ENCODE assay signal across 8 cellular contexts in the genomic region with DNA sequence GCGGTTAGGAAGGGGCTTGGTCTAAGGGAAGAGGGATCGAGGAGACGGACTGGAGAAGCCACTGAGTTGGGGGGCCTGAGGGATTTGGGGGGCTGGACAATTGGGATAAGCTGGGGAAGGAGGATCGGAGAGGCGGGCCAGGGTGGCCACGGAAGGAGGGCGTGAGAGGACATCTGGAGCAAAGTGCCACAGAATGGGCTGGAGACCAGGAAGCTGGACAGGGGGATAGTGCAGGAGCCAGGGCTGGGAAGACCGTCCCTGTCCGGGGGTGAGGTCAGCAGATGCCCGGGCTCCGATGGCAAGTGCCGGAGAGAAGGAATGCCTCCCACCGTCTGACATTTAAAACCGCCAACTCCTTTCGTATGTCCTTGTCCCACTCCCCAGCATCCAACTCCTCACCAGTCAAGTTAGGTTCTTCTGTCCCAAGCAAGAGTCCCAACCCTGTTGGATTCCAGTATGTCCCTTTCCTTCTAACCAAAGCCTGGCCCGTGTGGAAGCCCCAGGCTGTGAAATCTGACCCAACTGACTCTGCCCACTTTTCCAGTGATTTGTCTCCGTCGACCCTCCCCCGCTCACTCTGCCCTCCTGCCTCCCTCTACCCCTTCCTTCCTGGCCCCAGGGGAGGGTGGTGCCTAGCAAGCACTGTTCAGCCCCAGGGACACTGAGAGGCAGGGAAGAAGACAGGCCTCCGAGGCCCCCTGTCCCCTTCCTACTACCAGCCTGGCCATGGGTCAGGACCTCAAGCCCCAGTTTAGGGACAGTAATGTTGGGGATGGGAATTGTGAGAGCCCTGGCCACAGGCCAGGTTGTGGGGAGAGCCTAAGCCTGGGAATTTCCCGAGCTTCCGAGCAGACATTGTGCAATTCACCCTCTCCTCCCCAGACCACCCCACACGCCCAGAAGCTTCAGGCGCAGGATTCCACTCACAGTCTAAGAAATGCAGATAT. TPM values are rescaled to one million over a fixed set of nuclear protein-coding genes. Genes with fewer than 3 reads are reported as not detected.
A peak's percentile ranks its signal among the peaks of the same experiment; 100 is the strongest.
DNase-seq lines count a peak whose midpoint lies in the region; TF ChIP-seq lines count a peak whose summit lies in the region.

No MANE protein-coding gene starts in this region.

- no peak for TF ChIP-seq CTCF in GM06990 (IDR thresholded peaks at IDR 0.05; ENCODE audit: insufficient read depth, low read length, poor library complexity, severe bottlenecking)
- TF ChIP-seq CTCF in astrocyte of the spinal cord (IDR thresholded peaks at IDR 0.05; ENCODE audit: low read depth, low read length), result no peak
- TF ChIP-seq CTCF in spleen (IDR thresholded peaks at IDR 0.05 in 8 of 11, conservative IDR thresholded peaks at IDR 0.05 in 3 of 11), result no peak

- H3K4me3 ChIP-seq in GM06990 (replicated peaks; ENCODE audit: low read depth, low read length) (peak overlapping the region; percentile 70), astrocyte of the spinal cord (ENCODE audit: low read depth, low read length) (peak overlapping the region; percentile 54), spleen (peak overlapping the region; percentile 61 to 82 (median 70))

- intact Hi-C loops in spleen (cut with DNase I; ENCODE audit: low total_unique reads), result no loop called here

- H3K9me3 ChIP-seq in spleen, result no peaks in the 10 kb centered on the region

- WGBS in spleen, 5 donors, result 6 to 13% (median 11%) methylated on average over 23 to 24 of the region's 24 CpGs

- peak overlapping the region; percentile 82 to 90 (median 84) for H3K4me3 Mint-ChIP-seq in immature natural killer cell

- in situ Hi-C loops in astrocyte of the spinal cord (cut with HindIII; ENCODE audit: low sequenced_read_pairs), result no loop called here

- H3K4me1 ChIP-seq in spleen, result peaks cover 6 to 91% (median 67%) of the 10 kb centered on the region in 6 donors

- H3K27me3 Mint-ChIP-seq in immature natural killer cell (ENCODE audit: low read depth in 3 of 3), result peaks cover 5 to 20% (median 13%) of the 10 kb centered on the region in 3 donors

- H3K36me3 ChIP-seq in GM06990 (ENCODE audit: control insufficient read depth, insufficient read depth, low read length) (no peaks in the 10 kb centered on the region), spleen (no peaks in the 10 kb centered on the region)

- no peak for DNase-seq in GM06990 (ENCODE audit: extremely low read depth, insufficient read length)
- DNase-seq in NCI-H2171 (lab: John Stamatoyannopoulos, UW), result peak; percentile 21
- peak; percentile 15 for DNase-seq in astrocyte of the spinal cord (ENCODE audit: low read depth, low spot score)
- DNase-seq in immature natural killer cell, result no peak
- no peak for DNase-seq in spleen
- DNase-seq in activated CD4-positive, CD25-positive, alpha-beta regulatory T cell (lab: John Stamatoyannopoulos, UW), result no peak
- DNase-seq in NCI-H1092 treated with DMSO at 0.1 percent for 48 hours (lab: John Stamatoyannopoulos, UW), result no peak
- no peak for DNase-seq in NCI-H2081 (lab: John Stamatoyannopoulos, UW)

- peaks cover 10 to 16% of the 10 kb centered on the region in 2 donors for H3K4me1 Mint-ChIP-seq in immature natural killer cell

- H3K27ac Mint-ChIP-seq in immature natural killer cell, result peak overlapping the region in 3 of 6 donors; percentile 37 to 80 (median 68)

- H3K9me3 Mint-ChIP-seq in immature natural killer cell, result no peaks in the 10 kb centered on the region

- H3K27me3 ChIP-seq in GM06990 (replicated peaks; ENCODE audit: control insufficient read depth, insufficient read depth, low read length), result no peaks in the 10 kb centered on the region
- peaks cover 0 to 13% (median 0%) of the 10 kb centered on the region in 7 donors for H3K27me3 ChIP-seq in spleen (replicated peaks in 1 of 7)

- H3K36me3 Mint-ChIP-seq in immature natural killer cell, result no peaks in the 10 kb centered on the region

- peak overlapping the region; percentile 16 to 91 (median 88) for H3K27ac ChIP-seq in spleen

- no peak for TF ChIP-seq POLR2A in spleen (IDR thresholded peaks at IDR 0.05)

RNA-seq across cellular contexts. Expression of a gene that starts 31.5 kb away (rescaled TPM):
- polyA plus RNA-seq in immature natural killer cell (100 to 1,000 TPM; 119 to 268 (median 155) TPM), spleen (10 to 100 TPM; 17.2 to 33.1 (median 27.4) TPM)
- total RNA-seq in spleen, result 100 to 1,000 TPM in 3 of 7 donors, 10 to 100 TPM in 4; 79.4 to 121 (median 95.9) TPM

RNA-seq across cellular contexts. Expression of a gene that starts 32.9 kb away (rescaled TPM):
- polyA plus RNA-seq in immature natural killer cell (under 1 TPM in 1 of 3 donors, not detected in 2; 0.08 TPM), spleen (1 to 10 TPM in 1 of 3 donors, under 1 TPM in 2; 0.57 to 1.1 (median 0.99) TPM)
- under 1 TPM in 5 of 7 donors, not detected in 2; 0.30 to 0.76 (median 0.60) TPM for total RNA-seq in spleen

RNA-seq across cellular contexts. Expression of a gene that starts 53.5 kb away (rescaled TPM):
- 100 to 1,000 TPM in 1 of 3 donors, 10 to 100 TPM in 2; 96.3 to 145 (median 98.9) TPM for polyA plus RNA-seq in immature natural killer cell
- total RNA-seq in spleen, result 10 to 100 TPM; 41.4 to 61.2 (median 47.7) TPM
- 10 to 100 TPM; 69.0 to 92.1 (median 83.5) TPM for polyA plus RNA-seq in spleen

RNA-seq across cellular contexts. Expression of a gene that starts 53.9 kb away (rescaled TPM):
- 100 to 1,000 TPM in 2 of 3 donors, 10 to 100 TPM in 1; 71.8 to 158 (median 101) TPM for polyA plus RNA-seq in immature natural killer cell
- total RNA-seq in spleen, result 10 to 100 TPM; 55.6 to 84.6 (median 61.9) TPM
- polyA plus RNA-seq in spleen, result 10 to 100 TPM; 54.1 to 93.8 (median 65.6) TPM

RNA-seq across cellular contexts. Expression of a gene that starts 58.3 kb away (rescaled TPM):
- 1 to 10 TPM in 2 of 3 donors, under 1 TPM in 1; 0.66 to 1.8 (median 1.2) TPM for polyA plus RNA-seq in immature natural killer cell
- 100 to 1,000 TPM in 4 of 7 donors, 10 to 100 TPM in 3; 63.5 to 576 (median 167) TPM for total RNA-seq in spleen
- 10 to 100 TPM in 2 of 3 donors, 1 to 10 TPM in 1; 6.2 to 67.0 (median 38.6) TPM for polyA plus RNA-seq in spleen

Comparison
In these comparisons a context has a peak if more than half of its experiments do, and no peak if none do; other contexts are left out.
1. DNase-seq: peak in NCI-H2171 (single experiment) and astrocyte of the spinal cord (single experiment); none in GM06990 (single experiment), immature natural killer cell (0 of 3), spleen (single experiment), activated CD4-positive, CD25-positive, alpha-beta regulatory T cell (0 of 4), NCI-H1092 treated with DMSO at 0.1 percent for 48 hours (single experiment) and NCI-H2081 (0 of 2).
2. Peak in every context shown above with its lines, with median percentiles within 50 percentile points of each other: H3K4me3 ChIP-seq.